ENCODE assay signal across 11 cellular contexts in the genomic region with DNA sequence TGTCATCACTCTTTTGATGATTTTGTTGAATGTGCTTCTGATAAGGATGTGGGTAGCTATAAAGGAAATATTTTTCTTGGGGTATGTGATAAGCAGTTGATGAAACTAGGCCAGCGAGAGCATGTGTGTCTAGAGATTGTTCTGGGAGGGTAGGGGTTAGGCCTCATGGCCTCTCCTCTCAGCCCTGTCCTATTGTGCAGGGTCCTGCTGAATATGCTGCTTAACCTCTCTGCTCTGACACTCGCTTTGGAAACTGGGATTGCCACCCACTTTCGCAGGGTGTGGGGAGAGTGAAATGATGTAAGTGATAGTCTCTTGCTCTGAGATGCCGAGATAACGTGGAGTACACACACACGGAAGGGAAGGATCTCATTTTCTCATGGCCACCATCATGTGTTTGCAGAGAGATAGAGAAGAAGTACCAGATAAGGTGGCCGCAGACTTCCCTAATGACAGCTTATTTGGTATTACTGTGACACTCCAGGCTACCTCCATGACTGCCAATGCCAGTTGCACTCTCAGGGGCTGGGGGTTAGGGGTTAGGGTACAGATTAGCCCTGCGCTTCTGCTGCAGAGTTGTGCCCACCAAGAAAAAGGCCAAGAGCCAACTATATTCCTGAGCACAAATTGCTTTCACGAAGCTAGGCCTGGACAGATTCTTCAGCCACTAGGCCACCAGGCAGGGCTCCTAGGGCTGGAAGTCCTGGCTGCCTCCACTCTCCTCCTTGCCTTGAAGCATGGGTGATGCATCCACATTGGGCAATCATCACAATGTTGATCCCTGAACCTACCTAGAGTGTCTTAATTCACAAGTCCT. TPM values are rescaled to one million over a fixed set of nuclear protein-coding genes. Genes with fewer than 3 reads are reported as not detected.
A peak's percentile ranks its signal among the peaks of the same experiment; 100 is the strongest.
DNase-seq lines count a peak whose midpoint lies in the region; ATAC-seq, FAIRE-seq and TF ChIP-seq lines count a peak whose summit lies in the region.
"Had no signal": no experiment of that assay in that cellular context is flagged by ENCODE, and none has a peak within 500 bp of the region (broad histone marks: within the 10 kb centered on the region; RNA-seq: fewer than 3 reads in every experiment).

No MANE protein-coding gene starts in this region.

- POLR2A ChIA-PET in SK-N-SH (lab: Yijun Ruan, JAX): no interaction called here

- no peak overlapping the region for H3K4me3 ChIP-seq in mammary epithelial cell (replicated peaks in 1 of 3; ENCODE audit: insufficient read depth in 1 of 3, low read depth in 2 of 3, low read length in 3 of 3)
- H3K4me3 ChIP-seq in spleen: no peak overlapping the region
- no peak overlapping the region for H3K4me3 ChIP-seq in SK-N-SH (ENCODE audit: low read depth in 2 of 2, low read length in 1 of 2)
- H3K4me3 ChIP-seq in GM23338: no peak overlapping the region

- H3K4me1 Mint-ChIP-seq in GM23338: peaks cover 31% of the 10 kb centered on the region

- H3F3A ChIP-seq in SK-N-SH (replicated peaks; ENCODE audit: insufficient read depth): peaks cover 4% of the 10 kb centered on the region
- no peaks in the 10 kb centered on the region for H3F3A ChIP-seq in GM23338 (replicated peaks; ENCODE audit: low read depth)

- H3K79me2 ChIP-seq in mammary epithelial cell (ENCODE audit: insufficient read depth, low read length): peaks cover 54% of the 10 kb centered on the region
- H3K79me2 ChIP-seq in SK-N-SH (ENCODE audit: insufficient read depth): peaks cover 39% of the 10 kb centered on the region
- no peaks in the 10 kb centered on the region for H3K79me2 ChIP-seq in GM23338 (replicated peaks; ENCODE audit: insufficient read depth)

- peaks cover 2% of the 10 kb centered on the region for H3K27me3 Mint-ChIP-seq in GM23338 (ENCODE audit: insufficient read depth, low read depth, poor library complexity)

- 95% methylated on average over 9 of the region's 9 CpGs for WGBS in mammary epithelial cell (ENCODE audit: low coverage, missing lambda C conversion rate)
- 46 to 66% (median 63%) methylated on average over 8 to 9 of the region's 9 CpGs for WGBS in spleen, 5 donors
- WGBS in SK-N-SH (ENCODE audit: low lambda C conversion rate): 99% methylated on average over 8 of the region's 9 CpGs

- TF ChIP-seq RAD21 in SK-N-SH (IDR thresholded peaks at IDR 0.05; ENCODE audit: low read length): no peak

- H3K27me3 ChIP-seq in mammary epithelial cell (ENCODE audit: insufficient read depth, low read length) (no peaks in the 10 kb centered on the region), spleen (replicated peaks in 1 of 7) (no peaks in the 10 kb centered on the region), SK-N-SH (ENCODE audit: insufficient read depth) (no peaks in the 10 kb centered on the region), GM23338 (ENCODE audit: insufficient read depth) (no peaks in the 10 kb centered on the region)

- dilution Hi-C loops in mammary epithelial cell (cut with HindIII; ENCODE audit: low sequenced_read_pairs): loop anchor here (5.0 kb wide), 2 partner anchors 58 to 72 kb away; no protein-coding TSS in a partner anchor

- H3K9ac ChIP-seq in mammary epithelial cell (ENCODE audit: insufficient read depth, low read length): no peak overlapping the region
- H3K9ac ChIP-seq in SK-N-SH: no peak overlapping the region

- peak; percentile 64 for FAIRE-seq in GM12891 (lab: Jason Lieb, UNC)
- FAIRE-seq in H54 (lab: Jason Lieb, UNC): no peak

- no TSS peak for BruUV-seq in mammary epithelial cell (replicated peaks; lab: Mats Ljungman, UMichigan)

- H3K36me3 Mint-ChIP-seq in GM23338 (ENCODE audit: low read depth): no peaks in the 10 kb centered on the region

- intact Hi-C loops in mammary epithelial cell (cut with micrococcal nuclease): loop anchor here (10.0 kb wide), 1 partner anchor 166 kb away; no protein-coding TSS in a partner anchor
- intact Hi-C loops in spleen (cut with DNase I; ENCODE audit: low total_unique reads): no loop called here

- in situ Hi-C loops in mammary epithelial cell (cut with MboI; ENCODE audit: low sequenced_read_pairs in 2 of 2): loop anchor here in 1 of 2 donors (10.0 kb wide), 1 partner anchor 74 kb away; no protein-coding TSS in a partner anchor

- no peaks in the 10 kb centered on the region for H3K9me3 ChIP-seq in mammary epithelial cell (replicated peaks; ENCODE audit: insufficient read depth, low read length)
- H3K9me3 ChIP-seq in spleen: no peaks in the 10 kb centered on the region
- no peaks in the 10 kb centered on the region for H3K9me3 ChIP-seq in SK-N-SH

- H3K4me3 Mint-ChIP-seq in GM23338: no peak overlapping the region

- H3K27ac ChIP-seq in mammary epithelial cell (ENCODE audit: insufficient read depth, low read depth, low read length): no peak overlapping the region
- peak overlapping the region; percentile 30 to 91 (median 76) for H3K27ac ChIP-seq in spleen
- H3K27ac ChIP-seq in SK-N-SH (ENCODE audit: low read depth in 2 of 2, low read length in 1 of 2): no peak overlapping the region
- no peak overlapping the region for H3K27ac ChIP-seq in GM23338 (ENCODE audit: low read depth)

- no peak for DNase-seq in GM12891 (ENCODE audit: insufficient read length, low spot score)
- peak; percentile 55 for DNase-seq in UCSD-AML1 (lab: John Stamatoyannopoulos, UW; ENCODE audit: unreplicated experiment)
- DNase-seq in mammary epithelial cell: peak; percentile 43
- no peak for DNase-seq in spleen
- DNase-seq in SK-N-SH: no peak
- DNase-seq in H54 (ENCODE audit: insufficient read length, low spot score): no peak
- no peak for DNase-seq in GM23338 (ENCODE audit: low spot score)
- DNase-seq in cerebellar nuclear complex (lab: John Stamatoyannopoulos, UW): no peak
- DNase-seq: DMS 273 treated with DMSO at 0.1 percent for 48 hours, NCI-H446, nucleus accumbens had no signal

- no peak overlapping the region for H3K27ac Mint-ChIP-seq in GM23338

- no peaks in the 10 kb centered on the region for H3K36me3 ChIP-seq in mammary epithelial cell (ENCODE audit: insufficient read depth, low read length)
- H3K36me3 ChIP-seq in spleen: no peaks in the 10 kb centered on the region
- H3K36me3 ChIP-seq in SK-N-SH (replicated peaks in 1 of 2; ENCODE audit: control insufficient read depth in 1 of 2, insufficient read depth in 2 of 2, low read length in 1 of 2): no peaks in the 10 kb centered on the region
- no peaks in the 10 kb centered on the region for H3K36me3 ChIP-seq in GM23338 (ENCODE audit: insufficient read depth)

- H3K4me2 ChIP-seq in mammary epithelial cell (ENCODE audit: insufficient read depth, low read depth, low read length): no peak overlapping the region
- H3K4me2 ChIP-seq in SK-N-SH: no peak overlapping the region
- no peak overlapping the region for H3K4me2 ChIP-seq in GM23338

- H4K20me1 ChIP-seq in mammary epithelial cell (ENCODE audit: insufficient read depth, low read length) (no peaks in the 10 kb centered on the region), SK-N-SH (ENCODE audit: insufficient read depth) (no peaks in the 10 kb centered on the region), GM23338 (replicated peaks; ENCODE audit: insufficient read depth) (no peaks in the 10 kb centered on the region)

- H2AFZ ChIP-seq in mammary epithelial cell (ENCODE audit: low read depth, low read length) (no peak overlapping the region), SK-N-SH (ENCODE audit: low read depth) (no peak overlapping the region), GM23338 (no peak overlapping the region)

- H3K4me1 ChIP-seq in mammary epithelial cell (ENCODE audit: insufficient read depth, low read length) (peaks cover 38% of the 10 kb centered on the region), spleen (peaks cover 20 to 100% (median 87%) of the 10 kb centered on the region in 6 donors), SK-N-SH (ENCODE audit: control insufficient read depth in 1 of 2, insufficient read depth in 2 of 2, low read depth in 1 of 2, low read length in 1 of 2) (peaks cover 7 to 10% of the 10 kb centered on the region in 2 experiments; a peak in 1 of 4 replicates), GM23338 (ENCODE audit: insufficient read depth) (peaks cover 22% of the 10 kb centered on the region)

- no peak for ATAC-seq in GM23338

- no peaks in the 10 kb centered on the region for H3K9me3 Mint-ChIP-seq in GM23338

- CTCF ChIA-PET in mammary epithelial cell (lab: Charles Lee; ENCODE audit: low non-redundant PET): no interaction called here
- CTCF ChIA-PET in SK-N-SH (lab: Yijun Ruan, JAX): interaction anchor here (1.4 kb wide), 1 partner anchor 82 kb away, joined by 6 read pairs; no protein-coding TSS in a partner anchor

- no peak for TF ChIP-seq EP300 in SK-N-SH (IDR thresholded peaks at IDR 0.05; ENCODE audit: borderline replicate concordance in 1 of 2, low read depth in 1 of 2, low read length in 1 of 2)

- H3K9me2 ChIP-seq in SK-N-SH: no peaks in the 10 kb centered on the region
- no peaks in the 10 kb centered on the region for H3K9me2 ChIP-seq in GM23338 (ENCODE audit: insufficient read depth)

- TF ChIP-seq POLR2A in GM12891 (IDR thresholded peaks at IDR 0.05; ENCODE audit: low read depth, low read length) (no peak), spleen (IDR thresholded peaks at IDR 0.05) (no peak), H54 (IDR thresholded peaks at IDR 0.05; ENCODE audit: low read depth, low read length) (no peak)

- TF ChIP-seq CTCF in mammary epithelial cell (conservative IDR thresholded peaks at IDR 0.05 in 1 of 2, IDR thresholded peaks at IDR 0.05 in 1 of 2; ENCODE audit: extremely low read depth in 1 of 2, insufficient read depth in 1 of 2, low read depth in 1 of 2, low read length in 2 of 2) (no peak), spleen (IDR thresholded peaks at IDR 0.05 in 8 of 11, conservative IDR thresholded peaks at IDR 0.05 in 3 of 11) (no peak), SK-N-SH (IDR thresholded peaks at IDR 0.05) (no peak), GM23338 (conservative IDR thresholded peaks at IDR 0.05; ENCODE audit: low read depth in 2 of 2) (no peak)

TF ChIP-seq in GM12891, 5 proteins besides CTCF, POLR2A, EP300 and RAD21 (continues in another document):
- TF ChIP-seq TAF1 (IDR thresholded peaks at IDR 0.05; ENCODE audit: low read depth, low read length) (no peak), POU2F2 (IDR thresholded peaks at IDR 0.05; ENCODE audit: low read depth, low read length) (no peak)

TF ChIP-seq in SK-N-SH, 30 proteins besides CTCF, POLR2A, EP300 and RAD21 (continues in another document):
- no peak for TF ChIP-seq FOSL2 (IDR thresholded peaks at IDR 0.05; ENCODE audit: borderline replicate concordance, low read depth)
- TF ChIP-seq JUND (IDR thresholded peaks at IDR 0.05): no peak

TF ChIP-seq in GM23338, 12 proteins besides CTCF, POLR2A, EP300 and RAD21 (continues in another document):
- no peak for TF ChIP-seq JUNB (IDR thresholded peaks at IDR 0.05; ENCODE audit: unreplicated experiment)

RNA-seq across cellular contexts. Expression of a gene that starts 25.2 kb away (rescaled TPM):
- 82.8 TPM for polyA plus RNA-seq in GM12891 (2012; ENCODE audit: low read depth, missing spikeins)
- total RNA-seq in mammary epithelial cell: 10 to 100 TPM; 11.3 to 15.9 TPM
- polyA plus RNA-seq in mammary epithelial cell: 15.4 TPM
- 7.1 TPM for polyA minus RNA-seq in mammary epithelial cell
- 100 to 1,000 TPM in 4 of 7 donors, 10 to 100 TPM in 3; 71.1 to 113 (median 102) TPM for total RNA-seq in spleen
- 100 to 1,000 TPM in 2 of 3 donors, 10 to 100 TPM in 1; 91.9 to 123 (median 100) TPM for polyA plus RNA-seq in spleen
- 28.3 and 31.3 TPM in 2 replicates for polyA plus RNA-seq in SK-N-SH (2012; rRNA removed)
- polyA plus RNA-seq in SK-N-SH (2012; cell fraction: cytosol; rRNA removed): 33.8 and 41.5 TPM in 2 replicates
- 11.7 and 15.5 TPM in 2 replicates for polyA plus RNA-seq in SK-N-SH (2012; cell fraction: nucleus; rRNA removed)
- total RNA-seq in GM23338 (2014; rRNA removed; shearing (Covaris generic)): 29.2 and 30.1 TPM in 2 replicates
- 10.6 and 12.8 TPM in 2 replicates for polyA plus RNA-seq in GM23338 (2016; fragmentation: Nextera tagmentation; extraction: Ambion mirVana)

Comparison
In these comparisons a context has a peak if more than half of its experiments do, and no peak if none do; other contexts are left out.
1. DNase-seq: peak in UCSD-AML1 (single experiment) and mammary epithelial cell (single experiment); none in GM12891 (single experiment), spleen (single experiment), SK-N-SH (single experiment), H54 (single experiment), GM23338 (single experiment) and cerebellar nuclear complex (0 of 2).
2. H3K27ac ChIP-seq: peak in spleen (8 of 8); none in mammary epithelial cell (single experiment), SK-N-SH (0 of 2) and GM23338 (single experiment).